ENCODE assay signal across 9 cellular contexts in the genomic region with DNA sequence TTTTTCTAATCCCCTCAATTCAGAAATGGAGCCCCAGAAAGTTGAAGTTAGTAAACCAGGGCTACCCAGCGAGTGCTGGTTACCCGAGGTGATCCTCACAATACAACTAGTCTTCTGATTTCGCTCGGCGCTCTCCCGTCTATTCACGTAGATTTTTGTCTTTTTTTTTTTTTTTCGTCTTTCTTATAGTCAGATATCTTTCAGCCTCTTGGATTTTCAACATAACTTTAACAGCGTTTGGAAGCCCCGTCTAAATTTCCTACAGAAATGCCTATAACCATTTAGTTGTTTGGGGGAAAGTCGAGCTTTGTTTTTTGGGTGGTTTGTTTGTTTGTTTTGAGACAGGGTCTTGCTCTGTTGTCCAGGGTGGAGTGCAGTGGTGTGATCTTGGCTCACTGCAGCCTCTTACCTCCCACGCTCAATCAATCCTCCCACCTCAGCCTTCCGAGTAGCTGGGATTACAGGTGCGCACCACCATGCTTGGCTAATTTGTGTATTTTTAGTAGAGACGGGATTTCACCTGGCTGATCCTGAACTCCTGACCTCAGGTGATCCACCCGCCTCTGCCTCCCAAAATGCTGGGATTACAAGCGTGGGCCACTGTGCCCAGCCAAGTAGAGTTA. TPM values are rescaled to one million over a fixed set of nuclear protein-coding genes. Genes with fewer than 3 reads are reported as not detected.
DNase-seq lines count a peak whose midpoint lies in the region; ATAC-seq, FAIRE-seq and TF ChIP-seq lines count a peak whose summit lies in the region.
"Had no signal": no experiment of that assay in that cellular context is flagged by ENCODE, and none has a peak within 500 bp of the region (broad histone marks: within the 10 kb centered on the region; RNA-seq: fewer than 3 reads in every experiment).

No MANE protein-coding gene starts in this region.

- intact Hi-C loops in K562 (cut with micrococcal nuclease) (no loop called here), transverse colon (cut with DNase I; ENCODE audit: low total_unique reads) (no loop called here)

- peak overlapping the region; percentile 94 for H3K27ac Mint-ChIP-seq in activated naive CD4-positive, alpha-beta T cell treated with anti-CD3 and anti-CD28 coated beads, Interleukin-2, amount 10 ng/mL, durations not matched to agents 7 days and 5 days

- no peaks in the 10 kb centered on the region for H3K9me1 ChIP-seq in K562 (ENCODE audit: control insufficient read depth, insufficient read depth, low read length)

- peak overlapping the region; percentile 88 to 94 for H3K9ac ChIP-seq in K562 (ENCODE audit: insufficient read depth in 1 of 2, low read depth in 2 of 2, low read length in 2 of 2)

- peak overlapping the region; percentile 97 for H2AFZ ChIP-seq in K562 (ENCODE audit: low read depth, low read length)

- H3K27ac ChIP-seq in K562 (ENCODE audit: extremely low read depth, low read depth, low read length) = peak overlapping the region; percentile 73
- peak overlapping the region; percentile 95 to 99 for H3K27ac ChIP-seq in lung (ENCODE audit: low read depth in 1 of 2, low read length in 1 of 2)
- peak overlapping the region; percentile 96 to 100 (median 100) for H3K27ac ChIP-seq in transverse colon

- no peak for DNase-seq in activated naive CD4-positive, alpha-beta T cell treated with anti-CD3 and anti-CD28 coated beads, Interleukin-2, amount 10 ng/mL, durations not matched to agents 7 days and 5 days
- DNase-seq in activated naive CD4-positive, alpha-beta T cell (lab: John Stamatoyannopoulos, UW) = no peak
- DNase-seq in K562 (ENCODE audit: extremely low read depth in 1 of 4, low spot score in 3 of 4) (no peak), lung (ENCODE audit: low spot score) (no peak), transverse colon (no peak), MV-4-11 (lab: John Stamatoyannopoulos, UW) (no peak), NCI-H526 (lab: John Stamatoyannopoulos, UW) (no peak), UCSD-AML1 (lab: John Stamatoyannopoulos, UW; ENCODE audit: unreplicated experiment) (no peak)

- H3K36me3 ChIP-seq in K562 (ENCODE audit: control insufficient read depth, insufficient read depth, low read length) = peaks cover 4% of the 10 kb centered on the region; the same call in 1 of the 3 replicates
- no peaks in the 10 kb centered on the region for H3K36me3 ChIP-seq in lung (ENCODE audit: control insufficient read depth in 2 of 2, insufficient read depth in 2 of 2, low read length in 2 of 2)
- no peaks in the 10 kb centered on the region for H3K36me3 ChIP-seq in transverse colon

- peaks cover 27% of the 10 kb centered on the region for H3K4me1 Mint-ChIP-seq in activated naive CD4-positive, alpha-beta T cell treated with anti-CD3 and anti-CD28 coated beads, Interleukin-2, amount 10 ng/mL, durations not matched to agents 7 days and 5 days

- peaks cover 7% of the 10 kb centered on the region for H3K36me3 Mint-ChIP-seq in activated naive CD4-positive, alpha-beta T cell treated with anti-CD3 and anti-CD28 coated beads, Interleukin-2, amount 10 ng/mL, durations not matched to agents 7 days and 5 days

- H3K9me3 Mint-ChIP-seq in activated naive CD4-positive, alpha-beta T cell treated with anti-CD3 and anti-CD28 coated beads, Interleukin-2, amount 10 ng/mL, durations not matched to agents 7 days and 5 days = no peaks in the 10 kb centered on the region

- WGBS in K562 (ENCODE audit: insufficient coverage, low coverage, missing lambda C conversion rate) = 15% methylated on average over 17 of the region's 17 CpGs
- WGBS in lung, 2 donors = 29 to 34% methylated on average over 17 of the region's 17 CpGs
- 16 to 23% methylated on average over 3 to 17 of the region's 17 CpGs for WGBS in transverse colon (ENCODE audit: low coverage in 1 of 2), 2 donors

- TF ChIP-seq POLR2A in K562 (conservative IDR thresholded peaks at IDR 0.05) (no peak), transverse colon (IDR thresholded peaks at IDR 0.05) (no peak)

- no peak for ATAC-seq in K562
- ATAC-seq in lung (ENCODE audit: insufficient read depth, low FRiP score) = no peak

- H3K4me2 ChIP-seq in K562 (ENCODE audit: insufficient read depth, low read length) = peak overlapping the region; percentile 91

- H3K4me3 ChIP-seq in K562 (peak overlapping the region; percentile 97), lung (peak overlapping the region; percentile 58), transverse colon (peak overlapping the region; percentile 27 to 97 (median 96))

- peaks cover 27% of the 10 kb centered on the region for H3K79me2 ChIP-seq in K562 (ENCODE audit: control insufficient read depth, insufficient read depth, low read length)

- H3K27me3 Mint-ChIP-seq in activated naive CD4-positive, alpha-beta T cell treated with anti-CD3 and anti-CD28 coated beads, Interleukin-2, amount 10 ng/mL, durations not matched to agents 7 days and 5 days = peaks cover 20% of the 10 kb centered on the region

- H3K4me1 ChIP-seq in K562 (replicated peaks in 1 of 2; ENCODE audit: control insufficient read depth in 2 of 2, insufficient read depth in 2 of 2, low read length in 2 of 2) = peaks cover 7 to 16% of the 10 kb centered on the region in 2 experiments; a peak in 3 of 5 replicates
- peaks cover 3 to 5% of the 10 kb centered on the region in 2 donors for H3K4me1 ChIP-seq in lung (ENCODE audit: control insufficient read depth in 2 of 2, insufficient read depth in 2 of 2, low read length in 2 of 2)
- H3K4me1 ChIP-seq in transverse colon = peaks cover 0 to 18% (median 12%) of the 10 kb centered on the region in 4 donors

- H3K4me3 Mint-ChIP-seq in activated naive CD4-positive, alpha-beta T cell treated with anti-CD3 and anti-CD28 coated beads, Interleukin-2, amount 10 ng/mL, durations not matched to agents 7 days and 5 days = peak overlapping the region; percentile 88

- TSS peak; percentile 77 for BruUV-seq in K562 (replicated peaks; lab: Mats Ljungman, UMichigan)

- H3K9me3 ChIP-seq in K562 (replicated peaks; ENCODE audit: control insufficient read depth, insufficient read depth, low read depth, low read length) = no peaks in the 10 kb centered on the region
- H3K9me3 ChIP-seq in lung (ENCODE audit: control insufficient read depth in 2 of 2, insufficient read depth in 1 of 2, low read length in 1 of 2) = no peaks in the 10 kb centered on the region
- no peaks in the 10 kb centered on the region for H3K9me3 ChIP-seq in transverse colon

- TF ChIP-seq EP300 in K562 (IDR thresholded peaks at IDR 0.05; ENCODE audit: low read length) = no peak
- TF ChIP-seq EP300 in transverse colon (IDR thresholded peaks at IDR 0.05; ENCODE audit: low read depth) = no peak

- H3K27me3 ChIP-seq in K562 (ENCODE audit: control insufficient read depth in 2 of 2, insufficient read depth in 2 of 2, low read length in 2 of 2) (no peaks in the 10 kb centered on the region), lung (ENCODE audit: control insufficient read depth, insufficient read depth) (no peaks in the 10 kb centered on the region), transverse colon (no peaks in the 10 kb centered on the region)

- CTCF ChIA-PET in activated naive CD4-positive, alpha-beta T cell treated with anti-CD3 and anti-CD28 coated beads, Interleukin-2, amount 10 ng/mL, durations not matched to agents 7 days and 5 days (lab: Charles Lee) = interaction anchor here (3.0 kb wide), 1 partner anchor 11 kb away, joined by 9 read pairs; a partner anchor contains a TSS
- CTCF ChIA-PET in K562 (lab: Yijun Ruan, JAX; ENCODE audit: low intra/inter-chr PET ratio) = interaction anchor here (0.7 kb wide), 1 partner anchor 11 kb away, joined by 4 read pairs; a partner anchor contains a TSS

- no peak for FAIRE-seq in K562 (lab: Jason Lieb, UNC)
- FAIRE-seq: islet of Langerhans had no signal

- H4K20me1 ChIP-seq in K562 (replicated peaks; ENCODE audit: control insufficient read depth, insufficient read depth, low read length) = no peaks in the 10 kb centered on the region

- in situ Hi-C loops in K562 (cut with MboI) = no loop called here
- in situ Hi-C loops in transverse colon (cut with MboI; ENCODE audit: low pct_ligation_motif_present in 1 of 4, low pct_unique_long_range_greater_than_20kb in 1 of 4, low sequenced_read_pairs in 3 of 4) = no loop called here

- no peak for TF ChIP-seq RAD21 in K562 (CRISPR knock-in tag; conservative IDR thresholded peaks at IDR 0.05 in 1 of 2, IDR thresholded peaks at IDR 0.05 in 1 of 2)

- POLR2A ChIA-PET in K562 (lab: Yijun Ruan, JAX) = interaction anchor here (0.6 to 3.2 kb wide), 13 partner anchors 8 to 198 kb away, joined by 3 to 54 read pairs (median 4); a partner anchor contains a TSS

- TF ChIP-seq CTCF in K562 (IDR thresholded peaks at IDR 0.05 in 2 of 3, conservative IDR thresholded peaks at IDR 0.05 in 1 of 3; ENCODE audit: insufficient read depth in 2 of 3, low read depth in 1 of 3, low read length in 3 of 3) (no peak), lung (IDR thresholded peaks at IDR 0.05; ENCODE audit: control extremely low read depth, extremely low read depth) (no peak), transverse colon (IDR thresholded peaks at IDR 0.05) (no peak)

RNA-seq across cellular contexts. Expression of a gene that starts 0.8 kb away (rescaled TPM):
- total RNA-seq in K562 (2011; cell fraction: chromatin; rRNA removed; ENCODE audit: low replicate concordance) = 80.7 and 176 TPM in 2 replicates
- total RNA-seq in K562 (2011; cell fraction: nucleolus; rRNA removed) = 63.4 and 65.5 TPM in 2 replicates
- total RNA-seq in K562 (2011; cell fraction: nucleoplasm; rRNA removed) = 122 and 158 TPM in 2 replicates
- total RNA-seq in K562 (2014; rRNA removed) (19.8 and 20.5 TPM in 2 replicates), K562 (2014; rRNA removed; fragmentation: Illumina TruSeq; extraction: Trizol) (28.9 and 29.6 TPM in 2 replicates), K562 (2015; rRNA removed; fragmentation: Illumina TruSeq; extraction: Trizol) (23.9 and 26.6 TPM in 2 replicates), K562 (2021) (24.1 and 25.7 TPM in 2 replicates), lung (10 to 100 TPM; 51.4 to 73.6 TPM), transverse colon (100 to 1,000 TPM in 3 of 4 donors, 10 to 100 TPM in 1; 70.3 to 181 (median 105) TPM)
- polyA plus RNA-seq in K562 (2011; rRNA removed) (64.6 and 80.1 TPM in 2 replicates), K562 (2014; fragmentation: Illumina TruSeq; extraction: Trizol) (23.3 and 28.8 TPM in 2 replicates), K562 (2014; fragmentation: Nextera tagmentation; extraction: Ambion mirVana) (10 to 100 TPM; 41.3 to 49.1 TPM), K562 (2014; rRNA removed) (39.6 and 40.7 TPM in 2 replicates), lung (10 to 100 TPM; 35.4 to 45.3 TPM)
- polyA plus RNA-seq in K562 (2011; cell fraction: cytosol; rRNA removed) = 17.4 and 47.8 TPM in 2 replicates
- 123 and 167 TPM in 2 replicates for polyA plus RNA-seq in K562 (2011; cell fraction: nucleus; rRNA removed)
- polyA plus RNA-seq in K562 (2012) = 23.7 and 39.6 TPM in 2 replicates
- polyA minus RNA-seq in K562 (2011; rRNA and poly(A)+ RNA removed) = 23.1 and 28.5 TPM in 2 replicates
- polyA minus RNA-seq in K562 (2011; cell fraction: cytosol; rRNA and poly(A)+ RNA removed) = 6.7 and 7.5 TPM in 2 replicates
- polyA minus RNA-seq in K562 (2011; cell fraction: nucleus; rRNA and poly(A)+ RNA removed) = 18.4 and 34.7 TPM in 2 replicates

RNA-seq across cellular contexts. Expression of a gene that starts 10.9 kb away (rescaled TPM):
- 1.8 and 5.7 TPM in 2 replicates for total RNA-seq in K562 (2011; cell fraction: chromatin; rRNA removed; ENCODE audit: low replicate concordance)
- 1.7 and 2.5 TPM in 2 replicates for total RNA-seq in K562 (2011; cell fraction: nucleolus; rRNA removed)
- total RNA-seq in K562 (2011; cell fraction: nucleoplasm; rRNA removed) = 1.8 and 2.3 TPM in 2 replicates
- total RNA-seq in K562 (2014; rRNA removed) (0.53 and 1.6 TPM in 2 replicates), K562 (2014; rRNA removed; fragmentation: Illumina TruSeq; extraction: Trizol) (1.1 and 1.4 TPM in 2 replicates), K562 (2015; rRNA removed; fragmentation: Illumina TruSeq; extraction: Trizol) (0.72 and 1.2 TPM in 2 replicates), K562 (2021) (0.49 and 0.82 TPM in 2 replicates), lung (1 to 10 TPM; 1.3 TPM), transverse colon (1 to 10 TPM in 2 of 4 donors, not detected in 2; 3.0 to 3.7 TPM)
- polyA plus RNA-seq in K562 (2011; rRNA removed) (1.4 and 2.0 TPM in 2 replicates), K562 (2014; fragmentation: Illumina TruSeq; extraction: Trizol) (0.68 and 0.91 TPM in 2 replicates), K562 (2014; fragmentation: Nextera tagmentation; extraction: Ambion mirVana) (under 1 TPM; 0.75 to 0.92 TPM), K562 (2014; rRNA removed) (1.3 and 2.5 TPM in 2 replicates), lung (1 to 10 TPM in 1 of 2 donors, under 1 TPM in 1; 0.74 to 1.6 TPM)
- 0.24 and 0.29 TPM in 2 replicates for polyA plus RNA-seq in K562 (2011; cell fraction: cytosol; rRNA removed)
- 0.43 and 0.44 TPM in 2 replicates for polyA plus RNA-seq in K562 (2011; cell fraction: nucleus; rRNA removed)
- 0.39 and 0.74 TPM in 2 replicates for polyA plus RNA-seq in K562 (2012)
- polyA minus RNA-seq in K562 (2011; rRNA and poly(A)+ RNA removed) = 1.7 and 3.1 TPM in 2 replicates
- 0.48 TPM in 1 of 2 replicates, not detected in the other for polyA minus RNA-seq in K562 (2011; cell fraction: cytosol; rRNA and poly(A)+ RNA removed)
- polyA minus RNA-seq in K562 (2011; cell fraction: nucleus; rRNA and poly(A)+ RNA removed) = 1.1 and 2.6 TPM in 2 replicates
